1 cellular context compared by ENCODE assay signal in genomic region chr1:162383516-162383915, GRCh38.
TF ChIP-seq lines count a peak whose summit lies in the region.

No MANE protein-coding gene starts in this region.

TF ChIP-seq in SK-N-SH treated with all-trans-retinoic acid at 6 μM for 48 hours, 23 proteins besides CTCF, POLR2A, EP300 and RAD21 (continued from another document):
- no peak for TF ChIP-seq ZFP3 (CRISPR knock-in tag; IDR thresholded peaks at IDR 0.05)
- TF ChIP-seq RARB (CRISPR knock-in tag; IDR thresholded peaks at IDR 0.05) = no peak
- TF ChIP-seq PPARA (CRISPR knock-in tag; IDR thresholded peaks at IDR 0.05; ENCODE audit: borderline replicate concordance) = no peak
- TF ChIP-seq TCF4 (CRISPR knock-in tag; IDR thresholded peaks at IDR 0.05; ENCODE audit: borderline replicate concordance) = no peak
- no peak for TF ChIP-seq BACH2 (CRISPR knock-in tag; IDR thresholded peaks at IDR 0.05; ENCODE audit: borderline replicate concordance)
- TF ChIP-seq SNAI2 (CRISPR knock-in tag; IDR thresholded peaks at IDR 0.05) = no peak
